31 cellular contexts compared by ENCODE assay signal in the genomic region with DNA sequence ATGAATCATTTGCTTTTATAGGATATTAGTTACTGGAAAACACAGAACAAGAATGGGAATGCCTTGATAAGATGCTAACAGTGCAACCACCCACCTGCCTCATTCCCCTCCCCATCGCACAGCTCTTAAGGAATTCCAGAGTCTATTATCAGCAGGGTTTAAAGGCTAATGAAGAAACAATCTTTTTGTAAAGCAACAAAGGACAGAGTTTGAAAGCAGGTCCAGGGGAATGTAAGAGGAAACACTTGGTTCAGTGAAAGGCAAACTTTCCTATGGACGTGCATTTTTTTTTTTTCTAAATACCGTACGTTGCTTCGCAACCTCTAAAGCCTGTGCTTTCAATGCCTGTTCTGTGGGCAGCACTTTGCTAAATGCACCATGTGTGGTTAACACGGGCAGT.
DNase-seq lines count a peak whose midpoint lies in the region; ATAC-seq and TF ChIP-seq lines count a peak whose summit lies in the region.
"Had no signal": no experiment of that assay in that cellular context is flagged by ENCODE, and none has a peak within 500 bp of the region (broad histone marks: within the 10 kb centered on the region; RNA-seq: fewer than 3 reads in every experiment).

No MANE protein-coding gene starts in this region.

- no peak overlapping the region for H4K91ac ChIP-seq in neuronal stem cell (ENCODE audit: low read depth, low read length, poor library complexity)

- DNase-seq in neural progenitor cell (ENCODE audit: low spot score) (peak; percentile 76), neuronal stem cell (ENCODE audit: low spot score) (peak; percentile 67)
- DNase-seq in activated CD4-positive, CD25-positive, alpha-beta regulatory T cell treated with anti-CD3 and anti-CD28 coated beads, Interleukin-2, amount 50 U/mL, for 72 hours = no peak
- DNase-seq: 8988T; ACHN; AML-193; BE2C; C1 segment of cervical spinal cord; Caco-2; Calu3; CD4-positive, alpha-beta memory T cell; CD4-positive, alpha-beta T cell; CD4-positive, CD25-positive, alpha-beta regulatory T cell; CD8-positive, alpha-beta memory T cell; CD8-positive, alpha-beta T cell; COR-L47; DMS 273 treated with DMSO at 0.1 percent for 48 hours; DMS153; DMS53; DMS79; DMS79 treated with DMSO at 0.1 percent for 48 hours; DND-41; EL had no signal

- peaks cover 3% of the 10 kb centered on the region for H3K27me3 Mint-ChIP-seq in neural progenitor cell (ENCODE audit: insufficient read depth, low read depth)
- H3K27me3 Mint-ChIP-seq: CD4-positive, alpha-beta T cell; CD4-positive, CD25-positive, alpha-beta regulatory T cell had no signal

- H3K4ac ChIP-seq in neuronal stem cell (ENCODE audit: low read length) = no peak overlapping the region

- no peaks in the 10 kb centered on the region for H4K20me1 ChIP-seq in neural progenitor cell (ENCODE audit: low read depth)
- H4K20me1 ChIP-seq: BLaER1; BLaER1 treated with 17β-estradiol and CSF1 and Interleukin-3, amounts not matched to agents 10 nM and 100 nM had no signal

- no peak for ATAC-seq in HG03095 (IDR thresholded peaks at IDR 0.05; ENCODE audit: unreplicated experiment)
- ATAC-seq: A549; CD8-positive, alpha-beta T cell had no signal

- no peak overlapping the region for H2AK5ac ChIP-seq in neuronal stem cell (ENCODE audit: low read depth, low read length)

- H3K9me3 Mint-ChIP-seq in neural progenitor cell = peaks cover 2% of the 10 kb centered on the region
- H3K9me3 Mint-ChIP-seq: CD4-positive, alpha-beta memory T cell; CD4-positive, alpha-beta T cell; CD8-positive, alpha-beta memory T cell; CD8-positive, alpha-beta T cell had no signal

- no peak overlapping the region for H3K27ac Mint-ChIP-seq in neural progenitor cell
- H3K27ac Mint-ChIP-seq: B cell; CD14-positive monocyte; CD4-positive, alpha-beta memory T cell; CD4-positive, alpha-beta T cell; CD4-positive, CD25-positive, alpha-beta regulatory T cell; CD8-positive, alpha-beta memory T cell; CD8-positive, alpha-beta T cell had no signal

- no peaks in the 10 kb centered on the region for H3K36me3 ChIP-seq in neural progenitor cell
- no peaks in the 10 kb centered on the region for H3K36me3 ChIP-seq in neuronal stem cell (replicated peaks in 1 of 2; ENCODE audit: control insufficient read depth in 2 of 2, insufficient read depth in 2 of 2, low read length in 2 of 2)
- H3K36me3 ChIP-seq: BE2C; BLaER1; BLaER1 treated with 17β-estradiol and CSF1 and Interleukin-3, amounts not matched to agents 10 nM and 100 nM had no signal

- no peak overlapping the region for H3K18ac ChIP-seq in neuronal stem cell (ENCODE audit: low read length)

- no peaks in the 10 kb centered on the region for H3K79me1 ChIP-seq in neuronal stem cell (ENCODE audit: low read depth, low read length)

- H3K4me1 ChIP-seq in neural progenitor cell (peaks cover 20% of the 10 kb centered on the region), neuronal stem cell (ENCODE audit: control insufficient read depth in 2 of 2, insufficient read depth in 1 of 2, low read depth in 1 of 2, low read length in 2 of 2) (peaks cover 0 to 9% of the 10 kb centered on the region in 2 donors)
- H3K4me1 ChIP-seq: A549; BE2C; BLaER1; BLaER1 treated with 17β-estradiol and CSF1 and Interleukin-3, amounts not matched to agents 10 nM and 100 nM; Caco-2 had no signal

- no peak overlapping the region for H4K8ac ChIP-seq in neuronal stem cell (ENCODE audit: low read depth, low read length)

- no peaks in the 10 kb centered on the region for H3K4me1 Mint-ChIP-seq in neural progenitor cell
- H3K4me1 Mint-ChIP-seq: B cell; CD14-positive monocyte; CD4-positive, CD25-positive, alpha-beta regulatory T cell; CD8-positive, alpha-beta memory T cell had no signal

- H3K27ac ChIP-seq in neural progenitor cell (peak overlapping the region; percentile 97), neuronal stem cell (replicated peaks; ENCODE audit: low read length) (peak overlapping the region; percentile 95)
- H3K27ac ChIP-seq: 22Rv1; A549; BLaER1; BLaER1 treated with 17β-estradiol and CSF1 and Interleukin-3, amounts not matched to agents 10 nM and 100 nM; C4-2B had no signal

- H2BK15ac ChIP-seq in neuronal stem cell (ENCODE audit: low read length) = no peak overlapping the region

- no CpG with 5 or more reads among the region's 6 CpGs for WGBS in neuronal stem cell (ENCODE audit: extremely low coverage in 2 of 2, insufficient read length in 2 of 2, insufficient replicate concordance in 1 of 2), 2 donors

- H3K36me3 Mint-ChIP-seq in neural progenitor cell = no peaks in the 10 kb centered on the region
- H3K36me3 Mint-ChIP-seq: CD14-positive monocyte; CD4-positive, alpha-beta memory T cell; CD4-positive, CD25-positive, alpha-beta regulatory T cell; CD8-positive, alpha-beta memory T cell; CD8-positive, alpha-beta T cell had no signal

- H3K23ac ChIP-seq in neuronal stem cell (ENCODE audit: low read depth, low read length, poor library complexity) = no peak overlapping the region

- H2BK120ac ChIP-seq in neuronal stem cell (ENCODE audit: low read depth, low read length) = no peak overlapping the region

- no peak overlapping the region for H3K4me3 Mint-ChIP-seq in neural progenitor cell
- H3K4me3 Mint-ChIP-seq: B cell; CD14-positive monocyte; CD4-positive, alpha-beta memory T cell; CD4-positive, alpha-beta T cell; CD4-positive, CD25-positive, alpha-beta regulatory T cell; CD8-positive, alpha-beta memory T cell; CD8-positive, alpha-beta T cell had no signal

- H2BK12ac ChIP-seq in neuronal stem cell (ENCODE audit: low read length) = no peak overlapping the region

- no peak overlapping the region for H2AFZ ChIP-seq in neural progenitor cell (replicated peaks)
- H2AFZ ChIP-seq in neuronal stem cell (ENCODE audit: low read length) = no peak overlapping the region

- peak overlapping the region; percentile 61 for H3K4me2 ChIP-seq in neural progenitor cell
- H3K4me2 ChIP-seq in neuronal stem cell (ENCODE audit: insufficient read depth, low read length, poor library complexity, severe bottlenecking) = no peak overlapping the region
- H3K4me2 ChIP-seq: A549; BLaER1; BLaER1 treated with 17β-estradiol and CSF1 and Interleukin-3, amounts not matched to agents 10 nM and 100 nM had no signal

- no peak for TF ChIP-seq CTCF in neural progenitor cell (IDR thresholded peaks at IDR 0.05)

- H3K79me2 ChIP-seq in neural progenitor cell (ENCODE audit: low read depth) = no peaks in the 10 kb centered on the region

- H3K27me3 ChIP-seq in neural progenitor cell = no peaks in the 10 kb centered on the region
- peaks cover 0 to 5% (median 0%) of the 10 kb centered on the region in 3 experiments for H3K27me3 ChIP-seq in neuronal stem cell (ENCODE audit: control insufficient read depth in 3 of 3, insufficient read depth in 3 of 3, low read depth in 1 of 3, low read length in 3 of 3)
- H3K27me3 ChIP-seq: BE2C had no signal

- H3K9me3 ChIP-seq in neural progenitor cell (ENCODE audit: low read depth) (no peaks in the 10 kb centered on the region), neuronal stem cell (replicated peaks in 1 of 2; ENCODE audit: control insufficient read depth in 2 of 2, insufficient read depth in 1 of 2, low read depth in 1 of 2, low read length in 2 of 2) (no peaks in the 10 kb centered on the region)
- H3K9me3 ChIP-seq: A549, BE2C, Caco-2 had no signal

- H3K9ac ChIP-seq in neural progenitor cell = no peak overlapping the region
- H3K9ac ChIP-seq in neuronal stem cell (ENCODE audit: low read depth, low read length, poor library complexity) = no peak overlapping the region
- H3K9ac ChIP-seq: BLaER1; BLaER1 treated with 17β-estradiol and CSF1 and Interleukin-3, amounts not matched to agents 10 nM and 100 nM had no signal

- H3F3A ChIP-seq in neural progenitor cell (ENCODE audit: low read depth) = peaks cover 20% of the 10 kb centered on the region

- no peak overlapping the region for H2BK5ac ChIP-seq in neuronal stem cell (ENCODE audit: low read length)

- no peak overlapping the region for H3K4me3 ChIP-seq in neural progenitor cell
- H3K4me3 ChIP-seq in neuronal stem cell (ENCODE audit: low read length in 2 of 2) = no peak overlapping the region
- H3K4me3 ChIP-seq: A549; BLaER1; BLaER1 treated with 17β-estradiol and CSF1 and Interleukin-3, amounts not matched to agents 10 nM and 100 nM had no signal

- H3K14ac ChIP-seq in neuronal stem cell (ENCODE audit: low read length) = no peak overlapping the region
